In the genomic region with DNA sequence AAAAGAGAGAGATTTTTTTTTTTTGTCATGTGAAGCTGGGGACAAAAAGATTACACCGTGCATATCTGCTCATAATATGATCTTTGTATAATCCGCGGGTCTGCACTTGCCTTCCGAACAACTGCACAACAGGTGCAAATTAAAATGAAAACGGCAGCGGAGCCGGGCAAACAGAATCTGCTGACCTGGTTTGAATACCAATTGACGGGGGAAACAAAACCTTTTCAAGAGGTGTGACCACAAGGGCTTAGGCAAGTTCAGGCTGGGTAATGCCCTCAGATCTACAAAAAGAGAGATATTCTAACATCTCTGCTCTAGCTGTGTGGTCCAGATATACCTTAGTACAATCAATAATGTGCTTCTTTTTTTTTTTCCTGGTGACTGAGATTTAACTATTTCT, we compare ENCODE assay signal across 9 cellular contexts.
DNase-seq lines count a peak whose midpoint lies in the region; ATAC-seq and TF ChIP-seq lines count a peak whose summit lies in the region.
"Had no signal": no experiment of that assay in that cellular context is flagged by ENCODE, and none has a peak within 500 bp of the region (broad histone marks: within the 10 kb centered on the region; RNA-seq: fewer than 3 reads in every experiment).

No MANE protein-coding gene starts in this region.

- no peak overlapping the region for H3K4me3 Mint-ChIP-seq in endothelial cell (ENCODE audit: unreplicated experiment)

- peaks cover 15% of the 10 kb centered on the region for H3K36me3 Mint-ChIP-seq in endothelial cell (ENCODE audit: low read depth, unreplicated experiment)

- peak overlapping the region; percentile 74 for H3K9ac ChIP-seq in smooth muscle cell (ENCODE audit: low read depth)

- peaks cover 94% of the 10 kb centered on the region for H4K20me1 ChIP-seq in smooth muscle cell (ENCODE audit: low read depth)

- H3K79me2 ChIP-seq in smooth muscle cell (ENCODE audit: low read depth), result peaks cover 85% of the 10 kb centered on the region

- no peaks in the 10 kb centered on the region for H3K27me3 Mint-ChIP-seq in endothelial cell (ENCODE audit: unreplicated experiment)

- DNase-seq in NCI-H526 treated with DMSO at 0.1 percent for 48 hours (lab: John Stamatoyannopoulos, UW) (peak; percentile 95), left ventricle myocardium superior (no peak), smooth muscle cell (lab: John Stamatoyannopoulos, UW; ENCODE audit: unreplicated experiment) (no peak), erythroblast (lab: John Stamatoyannopoulos, UW) (no peak), endothelial cell (ENCODE audit: low spot score) (no peak)
- no peak for DNase-seq in stimulated activated CD4-positive, alpha-beta T cell treated with anti-CD3 and anti-CD28 coated beads, Interleukin-2, amount 100 ng/mL, for 24 hours

- H3K27ac ChIP-seq in smooth muscle cell (ENCODE audit: low read depth), result peak overlapping the region; percentile 93

- H3K27ac Mint-ChIP-seq in endothelial cell (ENCODE audit: unreplicated experiment), result no peak overlapping the region

- H3K9me3 ChIP-seq in smooth muscle cell (replicated peaks; ENCODE audit: low read depth), result no peaks in the 10 kb centered on the region

- 42% methylated on average over 8 of the region's 8 CpGs for WGBS in smooth muscle cell (ENCODE audit: low lambda C conversion rate)

- peaks cover 6% of the 10 kb centered on the region for H3K36me3 ChIP-seq in smooth muscle cell (ENCODE audit: low read depth)

- H3K4me2 ChIP-seq in smooth muscle cell, result peak overlapping the region; percentile 75

- H3K27me3 ChIP-seq in smooth muscle cell (ENCODE audit: low read depth), result no peaks in the 10 kb centered on the region

- ATAC-seq in GM19324 (IDR thresholded peaks at IDR 0.05; ENCODE audit: low FRiP score, unreplicated experiment) (peak; percentile 51), left ventricle myocardium superior (peak; percentile 22), GM18502 (IDR thresholded peaks at IDR 0.05; ENCODE audit: poor library complexity, unreplicated experiment) (no peak)

- peak overlapping the region; percentile 24 for H3K4me3 ChIP-seq in smooth muscle cell
- H3K4me3 ChIP-seq: lung had no signal

- TF ChIP-seq POLR2A in erythroblast (IDR thresholded peaks at IDR 0.05; ENCODE audit: low read length), result no peak

- no peak overlapping the region for H2AFZ ChIP-seq in smooth muscle cell (ENCODE audit: low read depth)

- H3K4me1 ChIP-seq in smooth muscle cell (ENCODE audit: low read depth), result peaks cover 58% of the 10 kb centered on the region

- peaks cover 7% of the 10 kb centered on the region for H3K4me1 Mint-ChIP-seq in endothelial cell (ENCODE audit: unreplicated experiment)

- peaks cover 29% of the 10 kb centered on the region for H3F3A ChIP-seq in smooth muscle cell (ENCODE audit: low read depth)

- intact Hi-C loops in left ventricle myocardium superior (cut with micrococcal nuclease), result no loop called here

- H3K9me3 Mint-ChIP-seq in endothelial cell (ENCODE audit: unreplicated experiment), result no peaks in the 10 kb centered on the region

- TF ChIP-seq CTCF in smooth muscle cell (IDR thresholded peaks at IDR 0.05; ENCODE audit: borderline replicate concordance, insufficient read depth, poor library complexity, severe bottlenecking), result no peak
- no peak for TF ChIP-seq CTCF in endothelial cell (IDR thresholded peaks at IDR 0.05; ENCODE audit: unreplicated experiment)
